ENCODE assay signal across 16 cellular contexts in genomic region chr1:42266253-42267135, GRCh38.
DNase-seq lines count a peak whose midpoint lies in the region; ATAC-seq and TF ChIP-seq lines count a peak whose summit lies in the region.
"Had no signal": no experiment of that assay in that cellular context is flagged by ENCODE, and none has a peak within 500 bp of the region (broad histone marks: within the 10 kb centered on the region; RNA-seq: fewer than 3 reads in every experiment).

No MANE protein-coding gene starts in this region.

- H3K27me3 ChIP-seq in Panc1 (ENCODE audit: control insufficient read depth, insufficient read depth, low read length) (no peaks in the 10 kb centered on the region), thyroid gland (no peaks in the 10 kb centered on the region), transverse colon (no peaks in the 10 kb centered on the region)
- no peaks in the 10 kb centered on the region for H3K27me3 ChIP-seq in effector memory CD4-positive, alpha-beta T cell (replicated peaks; ENCODE audit: control insufficient read depth, insufficient read depth, low read length, poor library complexity, severe bottlenecking)
- H3K27me3 ChIP-seq: upper lobe of left lung had no signal

- TF ChIP-seq EP300 in transverse colon (IDR thresholded peaks at IDR 0.05; ENCODE audit: low read depth) = no peak

- H3K4me1 ChIP-seq in Panc1 (ENCODE audit: control insufficient read depth, insufficient read depth, low read length) (0 out of 2 replicates have a peak, but pooled peaks cover 3% of the 10 kb centered on the region), thyroid gland (peaks cover 31 to 34% of the 10 kb centered on the region in 2 donors), transverse colon (peaks cover 0 to 5% (median 0%) of the 10 kb centered on the region in 4 donors)
- no peaks in the 10 kb centered on the region for H3K4me1 ChIP-seq in effector memory CD4-positive, alpha-beta T cell (ENCODE audit: control insufficient read depth, insufficient read depth, low read length, poor library complexity, severe bottlenecking)

- peaks cover 7% of the 10 kb centered on the region for H3K9me3 Mint-ChIP-seq in MCF 10A (ENCODE audit: unreplicated experiment)
- H3K9me3 Mint-ChIP-seq: activated naive CD4-positive, alpha-beta T cell treated with anti-CD3 and anti-CD28 coated beads, Interleukin-2, amount 10 ng/mL, durations not matched to agents 7 days and 5 days; dendritic cell treated with granulocyte-macrophage colony-stimulating factor and Interleukin-4, amounts not matched to agents 40 ng/mL and 50 ng/mL, for 4 days; T-helper 1 cell treated with Interleukin-12 subunit alpha and Interleukin-12 subunit beta and Interleukin-4 antibody, amounts not matched to agents 30 μg/mL and 1 μg/mL, for 36 hours had no signal

- CTCF ChIA-PET in MCF 10A (lab: Yijun Ruan, JAX) = no interaction called here
- CTCF ChIA-PET in Panc1 (lab: Charles Lee) = no interaction called here

- in situ Hi-C loops in T47D (cut with HindIII; ENCODE audit: low pct_unique_long_range_greater_than_20kb, low sequenced_read_pairs) = no loop called here
- in situ Hi-C loops in Panc1 (cut with HindIII; ENCODE audit: low pct_unique_long_range_greater_than_20kb, low sequenced_read_pairs) = no loop called here
- in situ Hi-C loops in transverse colon (cut with MboI; ENCODE audit: low pct_ligation_motif_present in 1 of 4, low pct_unique_long_range_greater_than_20kb in 1 of 4, low sequenced_read_pairs in 3 of 4) = no loop called here

- H3K36me3 ChIP-seq in Panc1 (ENCODE audit: control insufficient read depth, insufficient read depth, low read length) (peaks cover 7% of the 10 kb centered on the region; the same call in 1 of the 2 replicates), thyroid gland (no peaks in the 10 kb centered on the region), transverse colon (peaks cover 0 to 8% (median 0%) of the 10 kb centered on the region in 4 donors)
- H3K36me3 ChIP-seq in effector memory CD4-positive, alpha-beta T cell (ENCODE audit: control insufficient read depth, insufficient read depth, low read length) = peaks cover 4% of the 10 kb centered on the region

- H3K4me3 Mint-ChIP-seq in MCF 10A (ENCODE audit: unreplicated experiment) = no peak overlapping the region
- H3K4me3 Mint-ChIP-seq: activated CD8-positive, alpha-beta T cell treated with anti-CD3 and anti-CD28 coated beads, Interleukin-2, amount 10 ng/mL, durations not matched to agents 7 days and 5 days; activated naive CD4-positive, alpha-beta T cell treated with anti-CD3 and anti-CD28 coated beads, Interleukin-2, amount 10 ng/mL, durations not matched to agents 7 days and 5 days; dendritic cell treated with granulocyte-macrophage colony-stimulating factor and Interleukin-4, amounts not matched to agents 40 ng/mL and 50 ng/mL, for 4 days; T-helper 1 cell treated with Interleukin-12 subunit alpha and Interleukin-12 subunit beta and Interleukin-4 antibody, amounts not matched to agents 30 μg/mL and 1 μg/mL, for 36 hours had no signal

- peak; percentile 7 to 77 for DNase-seq in T47D (ENCODE audit: low read depth in 1 of 2, low spot score in 1 of 2)
- DNase-seq in MCF 10A (ENCODE audit: unreplicated experiment) = no peak
- DNase-seq in Panc1 (ENCODE audit: low read depth, low spot score) = no peak
- DNase-seq in iPS-NIHi11 (ENCODE audit: low spot score) = peak; percentile 54
- peak; percentile 39 to 40 for DNase-seq in thyroid gland
- DNase-seq in effector memory CD4-positive, alpha-beta T cell = no peak
- DNase-seq in transverse colon = no peak
- DNase-seq: activated CD8-positive, alpha-beta T cell treated with anti-CD3 and anti-CD28 coated beads, Interleukin-2, amount 10 ng/mL, durations not matched to agents 7 days and 5 days; activated naive CD4-positive, alpha-beta T cell treated with anti-CD3 and anti-CD28 coated beads, Interleukin-2, amount 10 ng/mL, durations not matched to agents 7 days and 5 days; DMS79 treated with DMSO at 0.1 percent for 48 hours; NCI-H1092; right cardiac atrium; upper lobe of left lung had no signal

- BruUV-seq in MCF 10A (replicated peaks; lab: Mats Ljungman, UMichigan) (no TSS peak), Panc1 (replicated peaks; lab: Mats Ljungman, UMichigan) (no TSS peak)

- H3K36me3 Mint-ChIP-seq in MCF 10A (ENCODE audit: insufficient read depth, unreplicated experiment) = peaks cover 19% of the 10 kb centered on the region

- TF ChIP-seq POLR2A in thyroid gland (IDR thresholded peaks at IDR 0.05) = no peak
- TF ChIP-seq POLR2A in transverse colon (IDR thresholded peaks at IDR 0.05) = no peak

- H3K27ac ChIP-seq in Panc1 (ENCODE audit: low read length) (no peak overlapping the region), thyroid gland (peak overlapping the region; percentile 27 to 71 (median 55)), transverse colon (no peak overlapping the region)
- H3K27ac ChIP-seq in effector memory CD4-positive, alpha-beta T cell (ENCODE audit: insufficient read depth, low read length, poor library complexity, severe bottlenecking) = no peak overlapping the region
- H3K27ac ChIP-seq: upper lobe of left lung had no signal

- no peaks in the 10 kb centered on the region for H3K27me3 Mint-ChIP-seq in MCF 10A (ENCODE audit: insufficient read depth, unreplicated experiment)
- H3K27me3 Mint-ChIP-seq: activated naive CD4-positive, alpha-beta T cell treated with anti-CD3 and anti-CD28 coated beads, Interleukin-2, amount 10 ng/mL, durations not matched to agents 7 days and 5 days; dendritic cell treated with granulocyte-macrophage colony-stimulating factor and Interleukin-4, amounts not matched to agents 40 ng/mL and 50 ng/mL, for 4 days had no signal

- 55 to 57% methylated on average over 4 of the region's 4 CpGs for WGBS in thyroid gland, 2 donors
- WGBS in transverse colon (ENCODE audit: low coverage in 1 of 2), 2 donors = 90 to 93% methylated on average over 3 to 4 of the region's 4 CpGs

- H3K27ac Mint-ChIP-seq in MCF 10A (ENCODE audit: low read depth, unreplicated experiment) = no peak overlapping the region
- H3K27ac Mint-ChIP-seq: activated CD8-positive, alpha-beta T cell treated with anti-CD3 and anti-CD28 coated beads, Interleukin-2, amount 10 ng/mL, durations not matched to agents 7 days and 5 days; activated naive CD4-positive, alpha-beta T cell treated with anti-CD3 and anti-CD28 coated beads, Interleukin-2, amount 10 ng/mL, durations not matched to agents 7 days and 5 days; dendritic cell treated with granulocyte-macrophage colony-stimulating factor and Interleukin-4, amounts not matched to agents 40 ng/mL and 50 ng/mL, for 4 days; T-helper 1 cell treated with Interleukin-12 subunit alpha and Interleukin-12 subunit beta and Interleukin-4 antibody, amounts not matched to agents 30 μg/mL and 1 μg/mL, for 36 hours had no signal

- no peak overlapping the region for H3K4me3 ChIP-seq in Panc1 (ENCODE audit: low read depth in 2 of 2, low read length in 2 of 2)
- no peak overlapping the region for H3K4me3 ChIP-seq in thyroid gland (replicated peaks in 1 of 3)
- no peak overlapping the region for H3K4me3 ChIP-seq in effector memory CD4-positive, alpha-beta T cell (ENCODE audit: insufficient read depth, low read depth, low read length, poor library complexity, severe bottlenecking)
- no peak overlapping the region for H3K4me3 ChIP-seq in transverse colon
- H3K4me3 ChIP-seq: upper lobe of left lung had no signal

- intact Hi-C loops in MCF 10A (cut with micrococcal nuclease) = no loop called here
- intact Hi-C loops in Panc1 (cut with micrococcal nuclease; ENCODE audit: unreplicated experiment) = no loop called here
- intact Hi-C loops in thyroid gland (cut with DNase I) = no loop called here
- intact Hi-C loops in transverse colon (cut with DNase I; ENCODE audit: low total_unique reads) = no loop called here

- ATAC-seq in Panc1 (no peak), HG02623 (IDR thresholded peaks at IDR 0.05; ENCODE audit: unreplicated experiment) (no peak)
- ATAC-seq: activated CD8-positive, alpha-beta T cell treated with anti-CD3 and anti-CD28 coated beads, Interleukin-2, amount 10 ng/mL, durations not matched to agents 7 days and 5 days; right cardiac atrium had no signal

- peaks cover 22% of the 10 kb centered on the region for H3K4me1 Mint-ChIP-seq in MCF 10A (ENCODE audit: insufficient read depth, unreplicated experiment)

- POLR2A ChIA-PET in MCF 10A (lab: Yijun Ruan, JAX) = interaction anchor here (0.9 kb wide), 1 partner anchor 13 kb away, joined by 4 read pairs; no protein-coding TSS in a partner anchor
- POLR2A ChIA-PET in Panc1 (lab: Charles Lee) = interaction anchor here (0.6 kb wide), 1 partner anchor 253 kb away, joined by 4 read pairs; no protein-coding TSS in a partner anchor

- TF ChIP-seq CTCF in MCF 10A (IDR thresholded peaks at IDR 0.05; ENCODE audit: unreplicated experiment) (no peak), Panc1 (IDR thresholded peaks at IDR 0.05) (peak; percentile 21; the same call in 1 of the 2 replicates), thyroid gland (IDR thresholded peaks at IDR 0.05) (peak in 2 of 6 experiments; percentile 33 to 47), transverse colon (IDR thresholded peaks at IDR 0.05) (no peak)

- H3K9me3 ChIP-seq in Panc1 (ENCODE audit: control insufficient read depth, insufficient read depth, low read depth, low read length) = no peaks in the 10 kb centered on the region
- H3K9me3 ChIP-seq in thyroid gland = no peaks in the 10 kb centered on the region
- no peaks in the 10 kb centered on the region for H3K9me3 ChIP-seq in effector memory CD4-positive, alpha-beta T cell (ENCODE audit: control insufficient read depth, low read length)
- H3K9me3 ChIP-seq in transverse colon = no peaks in the 10 kb centered on the region
- H3K9me3 ChIP-seq: upper lobe of left lung had no signal

Comparison
In these comparisons a context has a peak if more than half of its experiments do, and no peak if none do; other contexts are left out.
1. DNase-seq: peak in T47D (2 of 2), iPS-NIHi11 (single experiment) and thyroid gland (2 of 2); none in MCF 10A (single experiment), Panc1 (single experiment), effector memory CD4-positive, alpha-beta T cell (0 of 3) and transverse colon (single experiment).
2. H3K27ac ChIP-seq: peak in thyroid gland (3 of 3); none in Panc1 (single experiment), effector memory CD4-positive, alpha-beta T cell (single experiment) and transverse colon (0 of 4).